Comparison of ENCODE assay signal across 22 cellular contexts in genomic region chr5:79182141-79182540, GRCh38. TPM values are rescaled to one million over a fixed set of nuclear protein-coding genes. Genes with fewer than 3 reads are reported as not detected.
DNase-seq lines count a peak whose midpoint lies in the region; ATAC-seq, FAIRE-seq and TF ChIP-seq lines count a peak whose summit lies in the region.
"Had no signal": no experiment of that assay in that cellular context is flagged by ENCODE, and none has a peak within 500 bp of the region (broad histone marks: within the 10 kb centered on the region; RNA-seq: fewer than 3 reads in every experiment).

No MANE protein-coding gene starts in this region.

- POLR2A ChIA-PET in HepG2 (lab: Yijun Ruan, JAX) = no interaction called here

- TF ChIP-seq POLR2A in HepG2 (IDR thresholded peaks at IDR 0.05; ENCODE audit: insufficient read depth in 1 of 2, low read depth in 2 of 2, low read length in 2 of 2) = no peak
- TF ChIP-seq POLR2A in sigmoid colon (IDR thresholded peaks at IDR 0.05) = no peak

- intact Hi-C loops in HepG2 (cut with micrococcal nuclease; ENCODE audit: unreplicated experiment) = no loop called here
- intact Hi-C loops in sigmoid colon (cut with DNase I) = loop anchor here (5.0 kb wide), 1 partner anchor 55 kb away; the partner anchor contains the start of gene JMY

- no peak for TF ChIP-seq RAD21 in HepG2 (CRISPR knock-in tag; IDR thresholded peaks at IDR 0.05)

- no peak overlapping the region for H2AFZ ChIP-seq in KMS-11 (ENCODE audit: low read depth)
- H2AFZ ChIP-seq in HepG2 (ENCODE audit: low read length) = no peak overlapping the region
- H2AFZ ChIP-seq: GM23248 had no signal

- no peak overlapping the region for H3K4me3 ChIP-seq in KMS-11 (IDR thresholded peaks at IDR 0.05; ENCODE audit: insufficient read depth, low read depth, low read length)
- H3K4me3 ChIP-seq in HepG2 (replicated peaks in 1 of 3; ENCODE audit: insufficient read depth in 1 of 3, low read depth in 2 of 3, low read length in 3 of 3) = no peak overlapping the region
- H3K4me3 ChIP-seq in sigmoid colon = no peak overlapping the region
- H3K4me3 ChIP-seq: BLaER1, GM12878, GM23248 had no signal

- BruUV-seq in HepG2 (replicated peaks; lab: Mats Ljungman, UMichigan) = no TSS peak

- no peak for DNase-seq in HepG2 (ENCODE audit: low spot score)
- no peak for DNase-seq in sigmoid colon
- DNase-seq in mucosa of gallbladder (ENCODE audit: low spot score) = no peak
- DNase-seq in natural killer cell treated with Interleukin-12 subunit alpha and Interleukin-12 subunit beta and Interleukin-15 and Interleukin-18, amount 100 ng/mL, for 72 hours (ENCODE audit: low spot score) = no peak
- DNase-seq in NCI-H69 (lab: John Stamatoyannopoulos, UW) = no peak
- DNase-seq: CD4-positive, alpha-beta T cell; COR-L47; DMS79; GM23248; HCEC 1CT; NCI-H1694; NCI-H446; NCI-H526; PC-3; SIG-M5; SK-N-SH had no signal

- H3K9me3 Mint-ChIP-seq in activated T-helper 17 cell treated with anti-CD3 and anti-CD28 coated beads, Interleukin-2, amount 50 U/mL, for 72 hours = no peaks in the 10 kb centered on the region
- no peaks in the 10 kb centered on the region for H3K9me3 Mint-ChIP-seq in natural killer cell treated with Interleukin-12 subunit alpha and Interleukin-12 subunit beta and Interleukin-15 and Interleukin-18, amount 100 ng/mL, for 72 hours
- H3K9me3 Mint-ChIP-seq: CD4-positive, alpha-beta T cell had no signal

- H3K9ac ChIP-seq in KMS-11 (no peak overlapping the region), HepG2 (ENCODE audit: insufficient read depth, low read depth, low read length) (no peak overlapping the region)
- H3K9ac ChIP-seq: BLaER1, GM23248, SK-N-SH had no signal

- no peak for FAIRE-seq in HepG2 (lab: Jason Lieb, UNC)

- H3K4me1 ChIP-seq in KMS-11 (ENCODE audit: low read depth, poor library complexity, severe bottlenecking) (peaks cover 18% of the 10 kb centered on the region), HepG2 (ENCODE audit: insufficient read depth, low read length) (no peaks in the 10 kb centered on the region), sigmoid colon (peaks cover 0 to 43% (median 30%) of the 10 kb centered on the region in 4 donors)
- H3K4me1 ChIP-seq: BLaER1 had no signal

- H3K27me3 Mint-ChIP-seq in activated T-helper 17 cell treated with anti-CD3 and anti-CD28 coated beads, Interleukin-2, amount 50 U/mL, for 72 hours = no peaks in the 10 kb centered on the region
- no peaks in the 10 kb centered on the region for H3K27me3 Mint-ChIP-seq in natural killer cell treated with Interleukin-12 subunit alpha and Interleukin-12 subunit beta and Interleukin-15 and Interleukin-18, amount 100 ng/mL, for 72 hours
- H3K27me3 Mint-ChIP-seq: CD4-positive, alpha-beta T cell had no signal

- H3K79me2 ChIP-seq in KMS-11 (ENCODE audit: insufficient read depth, low read depth) (no peaks in the 10 kb centered on the region), HepG2 (ENCODE audit: insufficient read depth, low read length) (no peaks in the 10 kb centered on the region)

- TF ChIP-seq EP300 in HepG2 (IDR thresholded peaks at IDR 0.05; ENCODE audit: low read depth in 2 of 2, low read length in 2 of 2) (no peak), HepG2 (CRISPR knock-in tag; IDR thresholded peaks at IDR 0.05; ENCODE audit: borderline replicate concordance) (no peak), sigmoid colon (IDR thresholded peaks at IDR 0.05) (no peak)

- no peaks in the 10 kb centered on the region for H3K36me3 Mint-ChIP-seq in activated T-helper 17 cell treated with anti-CD3 and anti-CD28 coated beads, Interleukin-2, amount 50 U/mL, for 72 hours (ENCODE audit: low read depth)
- H3K36me3 Mint-ChIP-seq in natural killer cell treated with Interleukin-12 subunit alpha and Interleukin-12 subunit beta and Interleukin-15 and Interleukin-18, amount 100 ng/mL, for 72 hours = no peaks in the 10 kb centered on the region

- peak overlapping the region; percentile 16; the same call in 1 of the 2 replicates for H3K27ac ChIP-seq in KMS-11
- H3K27ac ChIP-seq in HepG2 (ENCODE audit: extremely low read length, insufficient read depth, low read length) = no peak overlapping the region
- H3K27ac ChIP-seq in sigmoid colon = peak overlapping the region; percentile 22 to 69 (median 56)
- H3K27ac ChIP-seq: BLaER1, GM23248, HL-60, RWPE1 had no signal

- H3K36me3 ChIP-seq in KMS-11 (ENCODE audit: insufficient read depth) (no peaks in the 10 kb centered on the region), HepG2 (replicated peaks in 1 of 2; ENCODE audit: control insufficient read depth in 1 of 2, insufficient read depth in 2 of 2, low read length in 2 of 2) (no peaks in the 10 kb centered on the region), sigmoid colon (no peaks in the 10 kb centered on the region)
- H3K36me3 ChIP-seq: BLaER1 had no signal

- H3K27ac Mint-ChIP-seq in activated T-helper 17 cell treated with anti-CD3 and anti-CD28 coated beads, Interleukin-2, amount 50 U/mL, for 72 hours = peak overlapping the region; percentile 12
- H3K27ac Mint-ChIP-seq in natural killer cell treated with Interleukin-12 subunit alpha and Interleukin-12 subunit beta and Interleukin-15 and Interleukin-18, amount 100 ng/mL, for 72 hours = no peak overlapping the region
- H3K27ac Mint-ChIP-seq: CD4-positive, alpha-beta T cell had no signal

- H4K20me1 ChIP-seq in KMS-11 (ENCODE audit: insufficient read depth) = no peaks in the 10 kb centered on the region
- H4K20me1 ChIP-seq in HepG2 (ENCODE audit: insufficient read depth, low read length) = no peaks in the 10 kb centered on the region
- H4K20me1 ChIP-seq: BLaER1 had no signal

- ATAC-seq in activated T-helper 17 cell treated with anti-CD3 and anti-CD28 coated beads, Interleukin-2, amount 50 U/mL, for 72 hours (replicated peaks) = no peak
- no peak for ATAC-seq in HepG2
- no peak for ATAC-seq in natural killer cell treated with Interleukin-12 subunit alpha and Interleukin-12 subunit beta and Interleukin-15 and Interleukin-18, amount 100 ng/mL, for 72 hours
- ATAC-seq: PC-3 had no signal

- in situ Hi-C loops in HepG2 (cut with HindIII; ENCODE audit: extremely low pct_ligation_motif_present, low pct_unique_long_range_greater_than_20kb) = no loop called here

- no peak overlapping the region for H3K4me2 ChIP-seq in KMS-11
- no peak overlapping the region for H3K4me2 ChIP-seq in HepG2 (ENCODE audit: low read depth, low read length)
- H3K4me2 ChIP-seq: BLaER1, SK-N-SH had no signal

- no peaks in the 10 kb centered on the region for H3K9me3 ChIP-seq in HepG2 (ENCODE audit: low read length)
- no peaks in the 10 kb centered on the region for H3K9me3 ChIP-seq in sigmoid colon
- H3K9me3 ChIP-seq: BLaER1, SK-N-SH had no signal

- H3K27me3 ChIP-seq in KMS-11 (ENCODE audit: insufficient read depth, low read depth) = no peaks in the 10 kb centered on the region
- no peaks in the 10 kb centered on the region for H3K27me3 ChIP-seq in HepG2 (ENCODE audit: control insufficient read depth in 1 of 2, insufficient read depth in 2 of 2, low read length in 2 of 2)
- H3K27me3 ChIP-seq in sigmoid colon = no peaks in the 10 kb centered on the region
- H3K27me3 ChIP-seq: BLaER1 had no signal

- no peak overlapping the region for H3K4me3 Mint-ChIP-seq in activated T-helper 17 cell treated with anti-CD3 and anti-CD28 coated beads, Interleukin-2, amount 50 U/mL, for 72 hours
- H3K4me3 Mint-ChIP-seq in natural killer cell treated with Interleukin-12 subunit alpha and Interleukin-12 subunit beta and Interleukin-15 and Interleukin-18, amount 100 ng/mL, for 72 hours = no peak overlapping the region
- H3K4me3 Mint-ChIP-seq: CD4-positive, alpha-beta T cell had no signal

- CTCF ChIA-PET in HepG2 (lab: Yijun Ruan, JAX; ENCODE audit: low intra/inter-chr PET ratio, low total read pairs) = no interaction called here

- no peaks in the 10 kb centered on the region for H3K4me1 Mint-ChIP-seq in activated T-helper 17 cell treated with anti-CD3 and anti-CD28 coated beads, Interleukin-2, amount 50 U/mL, for 72 hours
- H3K4me1 Mint-ChIP-seq in natural killer cell treated with Interleukin-12 subunit alpha and Interleukin-12 subunit beta and Interleukin-15 and Interleukin-18, amount 100 ng/mL, for 72 hours (ENCODE audit: low read depth in 2 of 2) = no peaks in the 10 kb centered on the region

- TF ChIP-seq CTCF in KMS-11 (conservative IDR thresholded peaks at IDR 0.05; ENCODE audit: low read depth, low read length) = no peak
- TF ChIP-seq CTCF in HepG2 (CRISPR knock-in tag; IDR thresholded peaks at IDR 0.05) = no peak
- TF ChIP-seq CTCF in sigmoid colon (IDR thresholded peaks at IDR 0.05) = no peak

TF ChIP-seq in HepG2, 621 proteins besides CTCF, POLR2A, EP300 and RAD21 (continues in another document):
- TF ChIP-seq ZFY (CRISPR knock-in tag; IDR thresholded peaks at IDR 0.05) (no peak), ZNF724P (CRISPR knock-in tag; IDR thresholded peaks at IDR 0.05; ENCODE audit: borderline replicate concordance) (no peak)

RNA-seq across cellular contexts. Expression of gene JMY, which starts 53.8 kb away (rescaled TPM):
- total RNA-seq in activated T-helper 17 cell treated with anti-CD3 and anti-CD28 coated beads, Interleukin-2, amount 50 U/mL, for 72 hours = 10 to 100 TPM; 11.2 to 13.9 TPM
- total RNA-seq in HepG2 (2016; rRNA removed; fragmentation: Illumina TruSeq; extraction: Trizol) = 4.0 and 7.4 TPM in 2 replicates
- 0.61 and 0.62 TPM in 2 replicates for total RNA-seq in HepG2 (2016; cell fraction: cytosol; rRNA removed; fragmentation: Illumina TruSeq; extraction: Trizol; ENCODE audit: low read depth)
- total RNA-seq in HepG2 (2016; cell fraction: insoluble cytoplasmic fraction; rRNA removed; fragmentation: Illumina TruSeq; extraction: Trizol) = 4.5 and 5.1 TPM in 2 replicates
- total RNA-seq in HepG2 (2016; cell fraction: membrane; rRNA removed; fragmentation: Illumina TruSeq; extraction: Trizol) = 1.4 and 3.2 TPM in 2 replicates
- total RNA-seq in HepG2 (2016; cell fraction: nucleus; rRNA removed; fragmentation: Illumina TruSeq; extraction: Trizol) = 6.2 and 6.7 TPM in 2 replicates
- polyA plus RNA-seq in HepG2 (2011; rRNA removed) = 4.0 and 4.2 TPM in 2 replicates
- 1.3 and 2.5 TPM in 2 replicates for polyA plus RNA-seq in HepG2 (2011; cell fraction: cytosol; rRNA removed)
- 4.0 and 5.4 TPM in 2 replicates for polyA plus RNA-seq in HepG2 (2011; cell fraction: nucleus; rRNA removed)
- polyA plus RNA-seq in HepG2 (2012) = 5.7 and 8.3 TPM in 2 replicates
- polyA plus RNA-seq in HepG2 (2016; cell fraction: cytosol; fragmentation: Illumina TruSeq; extraction: Trizol; ENCODE audit: low read depth) = 0.10 and 0.15 TPM in 2 replicates
- polyA plus RNA-seq in HepG2 (2016; cell fraction: insoluble cytoplasmic fraction; fragmentation: Illumina TruSeq; extraction: Trizol; ENCODE audit: low read depth) = 3.2 and 3.6 TPM in 2 replicates
- 0.41 and 0.42 TPM in 2 replicates for polyA plus RNA-seq in HepG2 (2016; cell fraction: membrane; fragmentation: Illumina TruSeq; extraction: Trizol; ENCODE audit: low read depth)
- 5.6 and 6.1 TPM in 2 replicates for polyA plus RNA-seq in HepG2 (2016; cell fraction: nucleus; fragmentation: Illumina TruSeq; extraction: Trizol; ENCODE audit: insufficient read depth, low read depth)
- polyA minus RNA-seq in HepG2 (2011; rRNA and poly(A)+ RNA removed; ENCODE audit: low replicate concordance) = 3.5 and 7.2 TPM in 2 replicates
- polyA minus RNA-seq in HepG2 (2011; cell fraction: cytosol; rRNA and poly(A)+ RNA removed) = 7.0 and 8.4 TPM in 2 replicates
- 15.8 and 20.4 TPM in 2 replicates for polyA minus RNA-seq in HepG2 (2011; cell fraction: nucleus; rRNA and poly(A)+ RNA removed)
- total RNA-seq in sigmoid colon = 10 to 100 TPM; 33.2 to 58.7 (median 39.2) TPM
- polyA plus RNA-seq in sigmoid colon = 1 to 10 TPM; 1.4 to 3.8 (median 1.8) TPM
- 15.8 TPM for total RNA-seq in mucosa of gallbladder
- 1 to 10 TPM; 3.4 to 5.4 TPM for total RNA-seq in natural killer cell treated with Interleukin-12 subunit alpha and Interleukin-12 subunit beta and Interleukin-15 and Interleukin-18, amount 100 ng/mL, for 72 hours
